Comparison of ENCODE assay signal across 22 cellular contexts in the genomic region with DNA sequence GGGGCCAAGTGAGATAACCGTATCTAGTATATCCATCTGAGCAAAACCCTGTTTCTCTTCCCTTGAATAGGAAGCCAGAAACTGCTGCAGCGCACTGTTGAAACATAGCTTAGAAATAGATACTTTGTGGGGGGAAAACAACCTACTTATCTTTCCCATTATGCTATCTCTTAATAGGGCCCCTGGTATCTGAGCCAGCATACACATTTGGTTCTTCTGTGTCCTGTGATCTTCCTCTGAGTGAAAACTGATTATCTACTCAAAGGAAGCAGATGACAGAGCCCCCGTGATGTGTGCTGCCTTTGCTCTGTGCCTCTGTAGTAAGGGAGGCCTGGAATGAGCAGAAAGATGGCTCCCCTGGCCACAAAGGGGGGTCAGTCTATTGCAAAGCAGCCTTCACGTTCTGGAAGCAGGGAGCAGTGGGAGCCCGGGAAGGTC.
DNase-seq lines count a peak whose midpoint lies in the region; ATAC-seq and TF ChIP-seq lines count a peak whose summit lies in the region.
"Had no signal": no experiment of that assay in that cellular context is flagged by ENCODE, and none has a peak within 500 bp of the region (broad histone marks: within the 10 kb centered on the region; RNA-seq: fewer than 3 reads in every experiment).

No MANE protein-coding gene starts in this region.

- H3K27ac ChIP-seq in cardiac muscle cell (peak overlapping the region; percentile 64), right cardiac atrium (ENCODE audit: low read length) (no peak overlapping the region), testis (no peak overlapping the region), aorta (ENCODE audit: low read depth in 1 of 2, low read length in 2 of 2) (no peak overlapping the region)
- H3K27ac ChIP-seq: psoas muscle had no signal

- H3K4me1 ChIP-seq in cardiac muscle cell (ENCODE audit: low read depth) (peaks cover 33% of the 10 kb centered on the region), right cardiac atrium (ENCODE audit: control insufficient read depth, insufficient read depth, low read length) (peaks cover 19% of the 10 kb centered on the region), testis (peaks cover 36% of the 10 kb centered on the region), aorta (ENCODE audit: control insufficient read depth in 1 of 2, insufficient read depth in 2 of 2, low read length in 2 of 2) (no peaks in the 10 kb centered on the region)

- TF ChIP-seq CTCF in cardiac muscle cell (IDR thresholded peaks at IDR 0.05; ENCODE audit: low read depth, low read length), result no peak
- no peak for TF ChIP-seq CTCF in brain (conservative IDR thresholded peaks at IDR 0.05)
- TF ChIP-seq CTCF in testis (IDR thresholded peaks at IDR 0.05), result no peak

- H3K4me3 ChIP-seq in cardiac muscle cell (no peak overlapping the region), right cardiac atrium (ENCODE audit: low read length) (no peak overlapping the region), testis (no peak overlapping the region), aorta (ENCODE audit: low read length in 2 of 2) (no peak overlapping the region)
- H3K4me3 ChIP-seq: psoas muscle, tibial nerve had no signal

- H3K36me3 Mint-ChIP-seq in brain, result peaks cover 17% of the 10 kb centered on the region
- H3K36me3 Mint-ChIP-seq: activated naive CD4-positive, alpha-beta T cell treated with anti-CD3 and anti-CD28 coated beads, Interleukin-2, amount 50 U/mL, for 24 hours; T-cell had no signal

- intact Hi-C loops in right cardiac atrium (cut with DNase I), result loop anchor here in 1 of 4 donors (5.0 kb wide), 1 partner anchor 351 kb away; no protein-coding TSS in a partner anchor
- intact Hi-C loops in testis (cut with DNase I; ENCODE audit: low total_unique reads), result no loop called here
- intact Hi-C loops in aorta (cut with DNase I), result no loop called here

- H3K9me3 ChIP-seq in cardiac muscle cell (ENCODE audit: low read depth) (no peaks in the 10 kb centered on the region), right cardiac atrium (ENCODE audit: control insufficient read depth, low read length) (no peaks in the 10 kb centered on the region), testis (no peaks in the 10 kb centered on the region), aorta (ENCODE audit: control insufficient read depth, low read length) (no peaks in the 10 kb centered on the region)
- H3K9me3 ChIP-seq: psoas muscle, tibial nerve had no signal

- DNase-seq in cardiac muscle cell (ENCODE audit: low read depth in 1 of 2, low spot score in 1 of 2), result no peak
- DNase-seq in right cardiac atrium, result no peak
- peak; percentile 39 for DNase-seq in medulla oblongata (ENCODE audit: extremely low spot score)
- peak; percentile 29 for DNase-seq in testis
- no peak for DNase-seq in dermis blood vessel endothelial cell
- DNase-seq in aorta, result no peak
- DNase-seq: activated CD8-positive, alpha-beta T cell treated with anti-CD3 and anti-CD28 coated beads for 36 hours; CD4-positive, alpha-beta T cell; cerebellar nuclear complex; DMS 273 treated with DMSO at 0.1 percent for 48 hours; effector CD4-positive, alpha-beta T cell; foreskin fibroblast; NCI-H69; psoas muscle; SIG-M5; stimulated activated naive CD8-positive, alpha-beta T cell treated with anti-CD3 and anti-CD28 coated beads, Interleukin-15, Interleukin-2, amounts not matched to agents 100 U/mL and 50 U/mL, for 24 hours; T-cell had no signal

- no peak overlapping the region for H3K4me3 Mint-ChIP-seq in brain
- H3K4me3 Mint-ChIP-seq: activated CD8-positive, alpha-beta T cell treated with anti-CD3 and anti-CD28 coated beads for 36 hours; activated naive CD4-positive, alpha-beta T cell treated with anti-CD3 and anti-CD28 coated beads, Interleukin-2, amount 50 U/mL, for 24 hours; CD4-positive, alpha-beta T cell; T-cell had no signal

- H3K9me3 Mint-ChIP-seq in brain, result peaks cover 0 to 7% (median 4%) of the 10 kb centered on the region in 5 experiments
- H3K9me3 Mint-ChIP-seq: activated CD8-positive, alpha-beta T cell treated with anti-CD3 and anti-CD28 coated beads for 36 hours; activated naive CD4-positive, alpha-beta T cell treated with anti-CD3 and anti-CD28 coated beads, Interleukin-2, amount 50 U/mL, for 24 hours; activated T-helper 2 cell treated with anti-CD3 and anti-CD28 coated beads, Interferon-gamma antibody, Interleukin-2, Interleukin-4, amounts not matched to agents 10 μg/mL and 5 μg/mL and 100 μg/mL, durations not matched to agents 14 hours and 24 hours and 36 hours; CD4-positive, alpha-beta T cell; T-cell had no signal

- no peaks in the 10 kb centered on the region for H3K27me3 ChIP-seq in cardiac muscle cell
- H3K27me3 ChIP-seq in right cardiac atrium (ENCODE audit: control insufficient read depth, insufficient read depth), result no peaks in the 10 kb centered on the region
- H3K27me3 ChIP-seq in testis, result no peaks in the 10 kb centered on the region
- no peaks in the 10 kb centered on the region for H3K27me3 ChIP-seq in aorta (ENCODE audit: control insufficient read depth in 1 of 2, insufficient read depth in 2 of 2, low read length in 1 of 2)
- H3K27me3 ChIP-seq: tibial nerve had no signal

- peaks cover 8% of the 10 kb centered on the region for H3K27me3 Mint-ChIP-seq in brain

- no peak for TF ChIP-seq POLR2A in testis (IDR thresholded peaks at IDR 0.05)

- ATAC-seq in right cardiac atrium (no peak), GM18861 (IDR thresholded peaks at IDR 0.05; ENCODE audit: unreplicated experiment) (no peak), aorta (ENCODE audit: low FRiP score) (no peak)
- ATAC-seq: activated CD8-positive, alpha-beta T cell treated with anti-CD3 and anti-CD28 coated beads for 36 hours; psoas muscle; stimulated activated naive CD8-positive, alpha-beta T cell treated with anti-CD3 and anti-CD28 coated beads, Interleukin-15, Interleukin-2, amounts not matched to agents 100 U/mL and 50 U/mL, for 24 hours; T-cell had no signal

- peaks cover 75% of the 10 kb centered on the region for H3K4me1 Mint-ChIP-seq in brain
- H3K4me1 Mint-ChIP-seq: activated naive CD4-positive, alpha-beta T cell treated with anti-CD3 and anti-CD28 coated beads, Interleukin-2, amount 50 U/mL, for 24 hours had no signal

- 39% methylated on average over 5 of the region's 5 CpGs for WGBS in right cardiac atrium
- WGBS in testis, 2 donors, result 64 to 71% methylated on average over 5 of the region's 5 CpGs
- WGBS in aorta, 2 donors, result 86 to 91% methylated on average over 5 of the region's 5 CpGs

- H3K27ac Mint-ChIP-seq in brain, result peak overlapping the region in 3 of 5 experiments; percentile 30 to 88 (median 49)
- H3K27ac Mint-ChIP-seq: activated CD8-positive, alpha-beta T cell treated with anti-CD3 and anti-CD28 coated beads for 36 hours; activated naive CD4-positive, alpha-beta T cell treated with anti-CD3 and anti-CD28 coated beads, Interleukin-2, amount 50 U/mL, for 24 hours; activated T-helper 2 cell treated with anti-CD3 and anti-CD28 coated beads, Interferon-gamma antibody, Interleukin-2, Interleukin-4, amounts not matched to agents 10 μg/mL and 5 μg/mL and 100 μg/mL, durations not matched to agents 14 hours and 24 hours and 36 hours; CD4-positive, alpha-beta T cell; T-cell had no signal

- H3K36me3 ChIP-seq in cardiac muscle cell (no peaks in the 10 kb centered on the region), testis (ENCODE audit: low read depth, missing control alignments) (no peaks in the 10 kb centered on the region), aorta (ENCODE audit: control insufficient read depth in 1 of 2, insufficient read depth in 2 of 2, low read length in 1 of 2) (no peaks in the 10 kb centered on the region)
- H3K36me3 ChIP-seq: tibial nerve had no signal

Comparison
In these comparisons a context has a peak if more than half of its experiments do, and no peak if none do; other contexts are left out.
1. DNase-seq: peak in medulla oblongata (single experiment) and testis (single experiment); none in cardiac muscle cell (0 of 2), right cardiac atrium (0 of 3), dermis blood vessel endothelial cell (single experiment) and aorta (0 of 2).